Comparison of ENCODE assay signal across 7 cellular contexts in the genomic region with DNA sequence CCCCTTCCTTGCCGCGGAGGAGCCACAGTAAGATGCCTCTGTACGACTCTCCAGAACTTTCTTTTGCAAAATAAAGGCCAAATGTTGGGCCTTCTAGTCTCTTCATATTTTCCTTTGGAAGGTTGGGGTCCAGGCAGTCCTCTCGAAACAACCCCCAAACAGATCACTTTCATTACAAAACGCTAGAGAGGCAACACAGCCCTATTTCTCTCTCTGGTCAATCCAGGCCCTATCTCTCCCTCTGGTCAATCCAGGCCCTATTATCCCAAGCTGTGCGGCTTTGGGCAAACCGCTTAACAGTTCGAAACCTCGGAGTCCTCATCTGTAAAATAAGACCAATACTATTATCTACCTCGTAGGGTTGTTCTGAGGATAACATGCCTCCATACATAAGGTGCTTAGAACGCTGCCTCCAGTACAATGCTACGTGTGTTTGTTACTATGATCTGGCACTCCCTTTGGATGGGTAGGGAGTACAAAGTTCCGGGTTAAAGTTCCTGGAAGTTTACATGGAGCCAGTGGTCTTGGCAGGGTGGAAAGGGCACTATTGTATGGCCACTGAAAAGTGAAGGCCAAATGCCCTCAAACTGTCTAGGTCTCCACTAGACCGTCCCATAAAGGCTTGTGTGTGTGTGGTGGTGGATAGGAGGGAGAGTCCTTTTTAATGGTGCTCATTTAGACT.
A peak's percentile ranks its signal among the peaks of the same experiment; 100 is the strongest.
DNase-seq lines count a peak whose midpoint lies in the region; ATAC-seq, FAIRE-seq and TF ChIP-seq lines count a peak whose summit lies in the region.

No MANE protein-coding gene starts in this region.

- WGBS in stomach, 5 donors: 44 to 73% (median 64%) methylated on average over 14 of the region's 14 CpGs

- H3K4me3 Mint-ChIP-seq in activated CD8-positive, alpha-beta T cell treated with anti-CD3 and anti-CD28 coated beads for 36 hours: peak overlapping the region; percentile 85

- peaks cover 20% of the 10 kb centered on the region for H3K4me1 Mint-ChIP-seq in activated CD8-positive, alpha-beta T cell treated with anti-CD3 and anti-CD28 coated beads for 36 hours (ENCODE audit: low read depth)

- H3K27ac Mint-ChIP-seq in activated CD8-positive, alpha-beta T cell treated with anti-CD3 and anti-CD28 coated beads for 36 hours: peak overlapping the region; percentile 97

- no peaks in the 10 kb centered on the region for H3K36me3 ChIP-seq in kidney (ENCODE audit: control insufficient read depth in 1 of 2, insufficient read depth in 2 of 2, low read length in 2 of 2)
- no peaks in the 10 kb centered on the region for H3K36me3 ChIP-seq in stomach

- H3K36me3 Mint-ChIP-seq in activated CD8-positive, alpha-beta T cell treated with anti-CD3 and anti-CD28 coated beads for 36 hours (ENCODE audit: low read depth): peaks cover 9% of the 10 kb centered on the region

- H3K27me3 ChIP-seq in stomach: peaks cover 0 to 69% (median 21%) of the 10 kb centered on the region in 3 donors

- H3K27ac ChIP-seq in kidney (ENCODE audit: low read depth in 2 of 2, low read length in 2 of 2) (peak overlapping the region; percentile 78), stomach (peak overlapping the region; percentile 96 to 99 (median 98))

- H3K9ac ChIP-seq in kidney (ENCODE audit: low read length in 2 of 2): peak overlapping the region in 1 of 2 donors; percentile 58

- no peak for TF ChIP-seq CTCF in activated CD8-positive, alpha-beta T cell treated with anti-CD3 and anti-CD28 coated beads for 36 hours (IDR thresholded peaks at IDR 0.05)
- TF ChIP-seq CTCF in kidney (IDR thresholded peaks at IDR 0.05; ENCODE audit: borderline replicate concordance, extremely low read depth, insufficient read depth) (no peak), stomach (IDR thresholded peaks at IDR 0.05) (no peak)

- TF ChIP-seq POLR2A in stomach (IDR thresholded peaks at IDR 0.05): no peak

- H3K4me3 ChIP-seq in kidney (ENCODE audit: low read length in 2 of 2): peak overlapping the region in 1 of 2 donors; percentile 49
- H3K4me3 ChIP-seq in stomach: peak overlapping the region; percentile 42 to 48 (median 42)

- peak; percentile 20 for DNase-seq in HT-29 (ENCODE audit: low spot score)
- no peak for DNase-seq in activated CD8-positive, alpha-beta T cell treated with anti-CD3 and anti-CD28 coated beads for 36 hours
- DNase-seq in kidney: no peak
- DNase-seq in stomach: no peak
- no peak for DNase-seq in dedifferentiated amniotic fluid mesenchymal stem cell (ENCODE audit: extremely low spot score)
- DNase-seq in NCI-H526 treated with DMSO at 0.1 percent for 48 hours (lab: John Stamatoyannopoulos, UW): no peak

- H3K4me1 ChIP-seq in kidney (ENCODE audit: control insufficient read depth in 1 of 2, insufficient read depth in 1 of 2, low read depth in 1 of 2, low read length in 2 of 2) (peaks cover 15 to 19% of the 10 kb centered on the region in 2 donors), stomach (peaks cover 12 to 85% (median 48%) of the 10 kb centered on the region in 4 donors)

- POLR2A ChIA-PET in activated CD8-positive, alpha-beta T cell treated with anti-CD3 and anti-CD28 coated beads for 36 hours (lab: Charles Lee): interaction anchor here (0.9 to 2.4 kb wide), 8 partner anchors 20 to 1369 kb away, joined by 3 to 14 read pairs (median 4); partner anchors contain the start of gene BCOR

- H3K27me3 Mint-ChIP-seq in activated CD8-positive, alpha-beta T cell treated with anti-CD3 and anti-CD28 coated beads for 36 hours: no peaks in the 10 kb centered on the region

- no peak for TF ChIP-seq EP300 in stomach (IDR thresholded peaks at IDR 0.05)

- H3K9me3 Mint-ChIP-seq in activated CD8-positive, alpha-beta T cell treated with anti-CD3 and anti-CD28 coated beads for 36 hours: no peaks in the 10 kb centered on the region

- CTCF ChIA-PET in activated CD8-positive, alpha-beta T cell treated with anti-CD3 and anti-CD28 coated beads for 36 hours (lab: Charles Lee): no interaction called here

- H3K9me3 ChIP-seq in kidney (ENCODE audit: control insufficient read depth in 1 of 2, low read length in 2 of 2): no peaks in the 10 kb centered on the region
- peaks cover 0 to 23% (median 2%) of the 10 kb centered on the region in 4 donors for H3K9me3 ChIP-seq in stomach

- intact Hi-C loops in activated CD8-positive, alpha-beta T cell treated with anti-CD3 and anti-CD28 coated beads for 36 hours (cut with micrococcal nuclease): loop anchor here (5.0 to 10.0 kb wide), 5 partner anchors 76 to 558 kb away; partner anchors contain the start of gene BCOR
- intact Hi-C loops in kidney (cut with DNase I) (no loop called here), stomach (cut with DNase I; ENCODE audit: low total_unique reads) (no loop called here)

- FAIRE-seq in kidney (lab: Jason Lieb, UNC): no peak

- ATAC-seq in activated CD8-positive, alpha-beta T cell treated with anti-CD3 and anti-CD28 coated beads for 36 hours: no peak
- ATAC-seq in GM21529 (IDR thresholded peaks at IDR 0.05; ENCODE audit: unreplicated experiment): no peak
